Comparison of ENCODE assay signal across 17 cellular contexts in the genomic region with DNA sequence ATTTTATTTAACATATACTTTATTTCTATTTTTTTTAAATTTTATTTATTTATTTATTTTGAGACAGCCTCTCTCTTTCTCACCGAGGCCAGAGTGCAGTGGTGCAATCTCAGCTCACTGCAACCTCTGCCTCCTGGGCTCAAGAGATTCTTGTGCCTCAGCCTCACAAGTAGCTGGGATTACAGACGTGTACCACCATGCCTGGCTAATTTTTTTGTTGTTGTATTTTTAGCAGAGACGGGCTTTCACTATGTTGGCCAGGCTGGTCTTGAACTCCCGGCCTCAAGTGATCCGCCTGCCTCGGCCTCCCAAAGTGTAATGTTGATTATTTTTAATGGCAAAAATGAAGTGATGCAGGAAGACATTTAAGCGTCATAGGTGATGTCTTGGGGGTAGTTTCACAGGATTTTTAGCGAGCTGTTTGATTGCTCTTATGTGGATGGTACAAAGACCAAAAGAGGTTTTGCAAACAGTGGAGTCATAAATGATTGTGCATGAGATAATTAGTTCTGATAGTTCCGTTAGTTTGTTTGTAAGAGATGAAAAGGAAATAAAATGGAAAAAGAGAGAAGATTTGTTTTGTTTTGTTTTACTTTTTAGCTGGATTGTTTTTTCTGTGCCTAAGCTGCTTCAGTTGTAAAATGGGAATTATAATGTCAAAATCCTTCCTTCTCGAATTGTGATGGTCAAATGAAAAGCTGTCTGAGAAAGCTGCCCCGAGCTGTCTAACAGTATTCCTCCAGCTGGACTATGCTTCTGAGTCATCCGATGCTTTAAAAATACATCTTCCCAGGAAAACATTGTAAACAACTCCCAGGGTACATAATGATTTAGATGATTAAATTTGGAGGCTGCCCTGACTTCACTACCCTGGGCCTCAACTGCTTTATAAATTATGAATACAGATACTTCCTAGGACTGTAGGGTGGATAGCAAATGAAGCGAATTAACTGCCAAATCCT. TPM values are rescaled to one million over a fixed set of nuclear protein-coding genes. Genes with fewer than 3 reads are reported as not detected.
DNase-seq lines count a peak whose midpoint lies in the region; ATAC-seq and TF ChIP-seq lines count a peak whose summit lies in the region.
"Had no signal": no experiment of that assay in that cellular context is flagged by ENCODE, and none has a peak within 500 bp of the region (broad histone marks: within the 10 kb centered on the region; RNA-seq: fewer than 3 reads in every experiment).

No MANE protein-coding gene starts in this region.

- H3K4me3 ChIP-seq in DND-41 (ENCODE audit: low read depth in 1 of 2, low read length in 2 of 2) (no peak overlapping the region), HCT116 (replicated peaks in 1 of 2; ENCODE audit: low read depth in 1 of 2, low read length in 2 of 2) (no peak overlapping the region), mesendoderm (ENCODE audit: low read length) (no peak overlapping the region)
- H3K4me3 ChIP-seq: thyroid gland had no signal

- no peak for TF ChIP-seq RAD21 in HCT116 (IDR thresholded peaks at IDR 0.05; ENCODE audit: low read depth)

- H2AK5ac ChIP-seq in mesendoderm (ENCODE audit: low read length): no peak overlapping the region

- H3K36me3 Mint-ChIP-seq in activated T-helper 17 cell treated with anti-CD3 and anti-CD28 coated beads, Interleukin-2, amount 50 U/mL, for 72 hours (ENCODE audit: low read depth): peaks cover 97% of the 10 kb centered on the region

- H3K4me3 Mint-ChIP-seq in activated T-helper 17 cell treated with anti-CD3 and anti-CD28 coated beads, Interleukin-2, amount 50 U/mL, for 72 hours: peak overlapping the region; percentile 99

- H4K20me1 ChIP-seq in DND-41 (ENCODE audit: insufficient read depth, low read length): peaks cover 85% of the 10 kb centered on the region
- H4K20me1 ChIP-seq in HCT116 (ENCODE audit: insufficient read depth): no peaks in the 10 kb centered on the region

- no peak overlapping the region for H2BK5ac ChIP-seq in mesendoderm (ENCODE audit: low read length)

- no peaks in the 10 kb centered on the region for H3K27me3 ChIP-seq in DND-41 (ENCODE audit: insufficient read depth, low read length, poor library complexity)
- H3K27me3 ChIP-seq in HCT116 (ENCODE audit: insufficient read depth, low read length): no peaks in the 10 kb centered on the region
- H3K27me3 ChIP-seq in mesendoderm (ENCODE audit: insufficient read depth, low read length, poor library complexity): no peaks in the 10 kb centered on the region
- H3K27me3 ChIP-seq: thyroid gland had no signal

- H2AFZ ChIP-seq in DND-41 (ENCODE audit: low read depth, low read length) (no peak overlapping the region), HCT116 (ENCODE audit: low read depth, low read length, poor library complexity, severe bottlenecking) (peak overlapping the region; percentile 45)

- peak overlapping the region; percentile 96 for H3K27ac Mint-ChIP-seq in activated T-helper 17 cell treated with anti-CD3 and anti-CD28 coated beads, Interleukin-2, amount 50 U/mL, for 72 hours

- no peak overlapping the region for H4K5ac ChIP-seq in mesendoderm (ENCODE audit: low read length)

- H3K27me3 Mint-ChIP-seq in activated T-helper 17 cell treated with anti-CD3 and anti-CD28 coated beads, Interleukin-2, amount 50 U/mL, for 72 hours: no peaks in the 10 kb centered on the region

- no peak overlapping the region for H3K23ac ChIP-seq in mesendoderm (ENCODE audit: low read length)

- no peak overlapping the region for H3K56ac ChIP-seq in mesendoderm (ENCODE audit: low read length)

- WGBS in mesendoderm (ENCODE audit: extremely low coverage, insufficient coverage, low lambda C conversion rate): 100% methylated on average over 1 of the region's 13 CpGs

- no peak overlapping the region for H3K9ac ChIP-seq in DND-41 (ENCODE audit: low read depth, low read length)
- H3K9ac ChIP-seq in HCT116 (ENCODE audit: low read length): no peak overlapping the region
- no peak overlapping the region for H3K9ac ChIP-seq in mesendoderm (ENCODE audit: low read length)

- H3K9me3 ChIP-seq in DND-41 (ENCODE audit: insufficient read depth, low read length, severe bottlenecking) (no peaks in the 10 kb centered on the region), HCT116 (ENCODE audit: control insufficient read depth in 1 of 2, insufficient read depth in 1 of 2, low read depth in 1 of 2, low read length in 2 of 2) (no peaks in the 10 kb centered on the region)
- H3K9me3 ChIP-seq: thyroid gland had no signal

- ATAC-seq in DND-41 (ENCODE audit: insufficient read depth, low read depth) (no peak), HCT116 (no peak), GM18873 (IDR thresholded peaks at IDR 0.05; ENCODE audit: low FRiP score, unreplicated experiment) (no peak), HG03442 (IDR thresholded peaks at IDR 0.05; ENCODE audit: unreplicated experiment) (no peak)
- no peak for ATAC-seq in activated T-helper 17 cell treated with anti-CD3 and anti-CD28 coated beads, Interleukin-2, amount 50 U/mL, for 72 hours (replicated peaks)
- ATAC-seq: HepG2 had no signal

- TF ChIP-seq POLR2A in HCT116 (IDR thresholded peaks at IDR 0.05; ENCODE audit: borderline replicate concordance, extremely low read depth, insufficient read depth, insufficient read length): no peak

- H3K18ac ChIP-seq in mesendoderm (ENCODE audit: low read length): peak overlapping the region; percentile 39

- no peak for TF ChIP-seq CTCF in DND-41 (IDR thresholded peaks at IDR 0.05; ENCODE audit: borderline replicate concordance, extremely low read depth, low read length, poor library complexity, severe bottlenecking)
- no peak for TF ChIP-seq CTCF in HCT116 (IDR thresholded peaks at IDR 0.05 in 2 of 3, conservative IDR thresholded peaks at IDR 0.05 in 1 of 3; ENCODE audit: borderline replicate concordance in 1 of 3, insufficient read depth in 1 of 3, low read depth in 2 of 3, low read length in 2 of 3)

- H3K4ac ChIP-seq in mesendoderm (ENCODE audit: low read depth, low read length): no peak overlapping the region

- RAD21 ChIA-PET in HCT116 (lab: Charles Lee; ENCODE audit: low non-redundant PET in 1 of 2, low total read pairs in 2 of 2, uncharacterized antibody in 2 of 2, unreplicated experiment in 2 of 2): no interaction called here

- no peak overlapping the region for H2BK15ac ChIP-seq in mesendoderm (replicated peaks; ENCODE audit: low read depth)

- no TSS peak for BruUV-seq in HCT116 (replicated peaks; lab: Mats Ljungman, UMichigan)

- peak overlapping the region; percentile 1; the same call in 1 of the 2 replicates for H3K27ac ChIP-seq in DND-41 (ENCODE audit: low read length)
- no peak overlapping the region for H3K27ac ChIP-seq in HCT116 (ENCODE audit: low read depth, low read length)
- H3K27ac ChIP-seq in mesendoderm (ENCODE audit: low read depth, low read length): no peak overlapping the region
- H3K27ac ChIP-seq: thyroid gland had no signal

- peaks cover 100% of the 10 kb centered on the region for H3K79me2 ChIP-seq in DND-41 (ENCODE audit: insufficient read depth, low read length)
- H3K79me2 ChIP-seq in HCT116 (ENCODE audit: insufficient read depth, low read length): no peaks in the 10 kb centered on the region
- H3K79me2 ChIP-seq in mesendoderm (ENCODE audit: control insufficient read depth, insufficient read depth, low read length): no peaks in the 10 kb centered on the region

- H3K36me3 ChIP-seq in DND-41 (ENCODE audit: insufficient read depth, low read length): peaks cover 70% of the 10 kb centered on the region
- no peaks in the 10 kb centered on the region for H3K36me3 ChIP-seq in HCT116 (ENCODE audit: control insufficient read depth in 1 of 2, insufficient read depth in 2 of 2, low read length in 2 of 2)
- H3K36me3 ChIP-seq in mesendoderm (ENCODE audit: control insufficient read depth, insufficient read depth, low read length): no peaks in the 10 kb centered on the region
- H3K36me3 ChIP-seq: thyroid gland had no signal

- H2BK120ac ChIP-seq in mesendoderm (ENCODE audit: low read depth, low read length): no peak overlapping the region

- DNase-seq in DND-41 (no peak), HCT116 (ENCODE audit: low read depth, low spot score) (no peak), mesendoderm (no peak), T-helper 9 cell (no peak), HK-2 (ENCODE audit: unreplicated experiment) (no peak)
- DNase-seq: activated CD4-positive, alpha-beta T cell treated with anti-CD3 and anti-CD28 coated beads for 4 hours; aorta; kidney glomerular epithelial cell; NCI-H146; NCI-H82; small intestine; thyroid gland had no signal

- no peaks in the 10 kb centered on the region for H3K79me1 ChIP-seq in mesendoderm (ENCODE audit: low read length)

- intact Hi-C loops in HCT116 (cut with micrococcal nuclease): no loop called here

- no peaks in the 10 kb centered on the region for H3K9me2 ChIP-seq in HCT116 (ENCODE audit: insufficient read depth)

- peaks cover 65% of the 10 kb centered on the region for H3K4me1 Mint-ChIP-seq in activated T-helper 17 cell treated with anti-CD3 and anti-CD28 coated beads, Interleukin-2, amount 50 U/mL, for 72 hours

- CTCF ChIA-PET in HCT116 (lab: Charles Lee): no interaction called here

- POLR2A ChIA-PET in HCT116 (lab: Charles Lee): no interaction called here

- peaks cover 74% of the 10 kb centered on the region for H3K4me1 ChIP-seq in DND-41 (ENCODE audit: insufficient read depth, low read length)
- no peaks in the 10 kb centered on the region; a peak in 1 of 4 replicates for H3K4me1 ChIP-seq in HCT116 (ENCODE audit: control insufficient read depth in 1 of 2, insufficient read depth in 2 of 2, low read length in 2 of 2)
- H3K4me1 ChIP-seq in mesendoderm (ENCODE audit: control insufficient read depth, low read depth, low read length): peaks cover 5% of the 10 kb centered on the region
- H3K4me1 ChIP-seq: thyroid gland had no signal

- no peaks in the 10 kb centered on the region for H3K9me3 Mint-ChIP-seq in activated T-helper 17 cell treated with anti-CD3 and anti-CD28 coated beads, Interleukin-2, amount 50 U/mL, for 72 hours

- no peak overlapping the region for H3K4me2 ChIP-seq in DND-41 (ENCODE audit: insufficient read depth, low read length)
- H3K4me2 ChIP-seq in HCT116 (ENCODE audit: low read length): no peak overlapping the region
- H3K4me2 ChIP-seq in mesendoderm (ENCODE audit: low read length): no peak overlapping the region

- H4K8ac ChIP-seq in mesendoderm (ENCODE audit: low read depth, low read length): no peak overlapping the region

TF ChIP-seq in HCT116, 20 proteins besides CTCF, POLR2A, EP300 and RAD21:
- no peak for TF ChIP-seq JUND (IDR thresholded peaks at IDR 0.05)
- no peak for TF ChIP-seq EGR1 (IDR thresholded peaks at IDR 0.05; ENCODE audit: low read depth)

RNA-seq across cellular contexts. Expression of a gene that starts 14.7 kb away (rescaled TPM):
- total RNA-seq in HCT116 (2021; ENCODE audit: unreplicated experiment): 0.74 TPM
- polyA plus RNA-seq in HCT116 (2012): 0.01 and 0.03 TPM in 2 replicates
- 100 to 1,000 TPM; 107 to 117 TPM for total RNA-seq in activated T-helper 17 cell treated with anti-CD3 and anti-CD28 coated beads, Interleukin-2, amount 50 U/mL, for 72 hours
- 1.1 TPM for polyA plus RNA-seq in mesendoderm (2013, experiment 1 of 2)
- polyA plus RNA-seq in mesendoderm (2013, experiment 2 of 2): 0.90 TPM
- total RNA-seq: HepG2 had no signal
- polyA plus RNA-seq: neural cell had no signal

Comparison
In these comparisons a context has a peak if more than half of its experiments do, and no peak if none do; other contexts are left out.
1. RNA of a gene that starts 14.7 kb away (total RNA-seq): 107 to 117 TPM in activated T-helper 17 cell treated with anti-CD3 and anti-CD28 coated beads, Interleukin-2, amount 50 U/mL, for 72 hours; 0.74 TPM in HCT116 (single experiment); every median in the first group is over 10 times any median in the second.